Comparison of ENCODE assay signal across 21 cellular contexts in genomic region chr9:112366591-112366990, GRCh38. TPM values are rescaled to one million over a fixed set of nuclear protein-coding genes. Genes with fewer than 3 reads are reported as not detected.
DNase-seq lines count a peak whose midpoint lies in the region; ATAC-seq and TF ChIP-seq lines count a peak whose summit lies in the region.
"Had no signal": no experiment of that assay in that cellular context is flagged by ENCODE, and none has a peak within 500 bp of the region (broad histone marks: within the 10 kb centered on the region; RNA-seq: fewer than 3 reads in every experiment).

No MANE protein-coding gene starts in this region.

- H2AFZ ChIP-seq in DND-41 (ENCODE audit: low read depth, low read length), result no peak overlapping the region

- peaks cover 13% of the 10 kb centered on the region for H3K36me3 Mint-ChIP-seq in type B pancreatic cell
- H3K36me3 Mint-ChIP-seq: natural killer cell had no signal

- H4K20me1 ChIP-seq in DND-41 (ENCODE audit: insufficient read depth, low read length), result no peaks in the 10 kb centered on the region

- H3K27ac ChIP-seq in DND-41 (ENCODE audit: low read length), result no peak overlapping the region
- no peak overlapping the region for H3K27ac ChIP-seq in WERI-Rb-1
- no peak overlapping the region for H3K27ac ChIP-seq in transverse colon
- H3K27ac ChIP-seq: adrenal gland, esophagus muscularis mucosa, lower lobe of right lung, SJCRH30, tibial artery had no signal

- H3K36me3 ChIP-seq in DND-41 (ENCODE audit: insufficient read depth, low read length), result no peaks in the 10 kb centered on the region
- H3K36me3 ChIP-seq in WERI-Rb-1, result no peaks in the 10 kb centered on the region
- no peaks in the 10 kb centered on the region for H3K36me3 ChIP-seq in transverse colon
- H3K36me3 ChIP-seq: adrenal gland, esophagus muscularis mucosa, lower lobe of right lung, SJCRH30, tibial artery had no signal

- in situ Hi-C loops in transverse colon (cut with MboI; ENCODE audit: low pct_ligation_motif_present in 1 of 4, low pct_unique_long_range_greater_than_20kb in 1 of 4, low sequenced_read_pairs in 3 of 4), result loop anchor here in 3 of 4 donors (10.0 to 25.0 kb wide), 4 partner anchors 272 to 729 kb away; partner anchors contain the start of genes DNAJC25 (in 1 of the 3) and UGCG (in 1 of the 3)

- H3K4me2 ChIP-seq in DND-41 (ENCODE audit: insufficient read depth, low read length), result no peak overlapping the region

- no peak for TF ChIP-seq POLR2A in transverse colon (IDR thresholded peaks at IDR 0.05)

- intact Hi-C loops in left colon (cut with DNase I, micrococcal nuclease), result loop anchor here (5.0 to 10.0 kb wide), 2 partner anchors 272 to 274 kb away; no protein-coding TSS in a partner anchor
- intact Hi-C loops in transverse colon (cut with DNase I; ENCODE audit: low total_unique reads), result no loop called here

- DNase-seq in DND-41 (peak; percentile 8), HFF-Myc (ENCODE audit: extremely low read depth, low read depth) (no peak), WERI-Rb-1 (peak; percentile 66), left colon (no peak), transverse colon (no peak), SIG-M5 (lab: John Stamatoyannopoulos, UW) (no peak), type B pancreatic cell (ENCODE audit: extremely low spot score, unreplicated experiment) (no peak)
- DNase-seq: activated CD4-positive, alpha-beta T cell treated with anti-CD3 and anti-CD28 coated beads, Interleukin-2, amount 50 U/mL, for 4 hours; adrenal gland; CD4-positive, alpha-beta memory T cell; cortex of kidney; hippocampal formation; lower lobe of right lung; natural killer cell; NCI-H2029 treated with DMSO at 0.1 percent for 48 hours; SJCRH30; stimulated activated CD4-positive, alpha-beta T cell treated with anti-CD3 and anti-CD28 coated beads, Interleukin-2, amount 100 ng/mL, for 24 hours; stimulated activated CD8-positive, alpha-beta memory T cell treated with anti-CD3 and anti-CD28 coated beads, Interleukin-4, amount 100 ng/mL, for 48 hours; tibial artery had no signal

- H3K4me3 ChIP-seq in DND-41 (ENCODE audit: low read depth in 1 of 2, low read length in 2 of 2) (no peak overlapping the region), HFF-Myc (replicated peaks; ENCODE audit: low read depth, low read length) (no peak overlapping the region), WERI-Rb-1 (ENCODE audit: low read depth, low read length) (no peak overlapping the region), transverse colon (no peak overlapping the region)
- H3K4me3 ChIP-seq: adrenal gland, esophagus muscularis mucosa, lower lobe of right lung, SJCRH30, tibial artery had no signal

- no peaks in the 10 kb centered on the region for H3K4me1 Mint-ChIP-seq in type B pancreatic cell (ENCODE audit: unreplicated experiment)
- H3K4me1 Mint-ChIP-seq: natural killer cell had no signal

- ATAC-seq in DND-41 (ENCODE audit: insufficient read depth, low read depth), result no peak
- ATAC-seq in left colon, result peak; percentile 28
- ATAC-seq in GM19035 (IDR thresholded peaks at IDR 0.05; ENCODE audit: unreplicated experiment), result no peak
- ATAC-seq: lower lobe of right lung, natural killer cell had no signal

- no peak overlapping the region for H3K4me3 Mint-ChIP-seq in type B pancreatic cell
- H3K4me3 Mint-ChIP-seq: CD4-positive, alpha-beta memory T cell; natural killer cell had no signal

- H3K27me3 ChIP-seq in DND-41 (ENCODE audit: insufficient read depth, low read length, poor library complexity) (no peaks in the 10 kb centered on the region), WERI-Rb-1 (ENCODE audit: insufficient read depth, low read depth, severe bottlenecking) (no peaks in the 10 kb centered on the region), transverse colon (no peaks in the 10 kb centered on the region)
- H3K27me3 ChIP-seq: adrenal gland, esophagus muscularis mucosa, SJCRH30, tibial artery had no signal

- no peaks in the 10 kb centered on the region for H3K79me2 ChIP-seq in DND-41 (ENCODE audit: insufficient read depth, low read length)

- 93% methylated on average over 3 of the region's 3 CpGs; no CpG with 5 or more reads in 1 of the 2 donors for WGBS in transverse colon (ENCODE audit: low coverage in 1 of 2), 2 donors

- H3K27ac Mint-ChIP-seq in type B pancreatic cell, result no peak overlapping the region
- H3K27ac Mint-ChIP-seq: CD4-positive, alpha-beta memory T cell; natural killer cell had no signal

- H3K9me3 Mint-ChIP-seq in type B pancreatic cell, result peaks cover 7% of the 10 kb centered on the region
- H3K9me3 Mint-ChIP-seq: natural killer cell had no signal

- TF ChIP-seq CTCF in DND-41 (IDR thresholded peaks at IDR 0.05; ENCODE audit: borderline replicate concordance, extremely low read depth, low read length, poor library complexity, severe bottlenecking) (peak; percentile 32), HFF-Myc (IDR thresholded peaks at IDR 0.05; ENCODE audit: low read depth, low read length, missing control alignments) (peak; percentile 16), WERI-Rb-1 (IDR thresholded peaks at IDR 0.05; ENCODE audit: low read depth, low read length) (peak; percentile 81), transverse colon (IDR thresholded peaks at IDR 0.05) (peak in 1 of 5 experiments; percentile 13), type B pancreatic cell (conservative IDR thresholded peaks at IDR 0.05) (no peak)

- TF ChIP-seq EP300 in transverse colon (IDR thresholded peaks at IDR 0.05; ENCODE audit: low read depth), result no peak

- peaks cover 4% of the 10 kb centered on the region for H3K9me3 ChIP-seq in DND-41 (ENCODE audit: insufficient read depth, low read length, severe bottlenecking)
- no peaks in the 10 kb centered on the region for H3K9me3 ChIP-seq in WERI-Rb-1 (ENCODE audit: severe bottlenecking)
- H3K9me3 ChIP-seq in transverse colon, result peaks cover 0 to 7% of the 10 kb centered on the region in 2 donors
- H3K9me3 ChIP-seq: esophagus muscularis mucosa, lower lobe of right lung, SJCRH30 had no signal

- H3K9ac ChIP-seq in DND-41 (ENCODE audit: low read depth, low read length), result no peak overlapping the region

- no peaks in the 10 kb centered on the region for H3K27me3 Mint-ChIP-seq in type B pancreatic cell

- 0 out of 2 replicates have a peak, but pooled peaks cover 3% of the 10 kb centered on the region for H3K4me1 ChIP-seq in DND-41 (ENCODE audit: insufficient read depth, low read length)
- H3K4me1 ChIP-seq in transverse colon, result no peaks in the 10 kb centered on the region
- H3K4me1 ChIP-seq: adrenal gland, lower lobe of right lung, SJCRH30, tibial artery had no signal

RNA-seq across cellular contexts. Expression of gene HSDL2, which starts 13.3 kb away (rescaled TPM):
- 10 to 100 TPM; 41.1 to 54.4 TPM for total RNA-seq in left colon
- total RNA-seq in transverse colon, result 10 to 100 TPM; 24.9 to 46.4 (median 28.8) TPM
- total RNA-seq in type B pancreatic cell (ENCODE audit: low replicate concordance), result 37.5 and 38.6 TPM in 2 replicates

RNA-seq across cellular contexts. Expression of gene PTBP3, which starts 33.2 kb away (rescaled TPM):
- total RNA-seq in left colon, result 100 to 1,000 TPM; 117 to 126 TPM
- total RNA-seq in transverse colon, result 10 to 100 TPM; 25.3 to 96.9 (median 54.7) TPM
- 78.6 and 174 TPM in 2 replicates for total RNA-seq in type B pancreatic cell (ENCODE audit: low replicate concordance)

Comparison
In these comparisons a context has a peak if more than half of its experiments do, and no peak if none do; other contexts are left out.
1. DNase-seq: peak in DND-41 (single experiment) and WERI-Rb-1 (single experiment); none in HFF-Myc (single experiment), left colon (0 of 2), transverse colon (single experiment), SIG-M5 (single experiment) and type B pancreatic cell (single experiment).